In genomic region chr13:45537506-45537905, GRCh38 we compare ENCODE assay signal across 23 cellular contexts.
A peak's percentile ranks its signal among the peaks of the same experiment; 100 is the strongest.
DNase-seq lines count a peak whose midpoint lies in the region; ATAC-seq and TF ChIP-seq lines count a peak whose summit lies in the region.
"Had no signal": no experiment of that assay in that cellular context is flagged by ENCODE, and none has a peak within 500 bp of the region (broad histone marks: within the 10 kb centered on the region; RNA-seq: fewer than 3 reads in every experiment).

No MANE protein-coding gene starts in this region.

- no peak for ATAC-seq in activated T-cell treated with anti-CD3 and anti-CD28 coated beads, Interleukin-2, amount 50 U/mL, for 72 hours (replicated peaks in 1 of 2)
- no peak for ATAC-seq in HG03095 (IDR thresholded peaks at IDR 0.05; ENCODE audit: unreplicated experiment)
- ATAC-seq: activated CD4-positive, alpha-beta T cell treated with anti-CD3 and anti-CD28 coated beads for 36 hours had no signal

- no peak overlapping the region for H3K4me3 Mint-ChIP-seq in activated T-cell treated with anti-CD3 and anti-CD28 coated beads, Interleukin-2, amount 50 U/mL, for 72 hours
- H3K4me3 Mint-ChIP-seq: activated CD4-positive, alpha-beta T cell treated with anti-CD3 and anti-CD28 coated beads for 36 hours; activated naive CD8-positive, alpha-beta T cell treated with anti-CD3 and anti-CD28 coated beads, Interleukin-2, amount 50 U/mL, for 24 hours; central memory CD8-positive, alpha-beta T cell had no signal

- no peak for TF ChIP-seq CTCF in choroid plexus epithelial cell (conservative IDR thresholded peaks at IDR 0.05; ENCODE audit: low read depth, low read length)

- no peaks in the 10 kb centered on the region for H3K27me3 Mint-ChIP-seq in activated T-cell treated with anti-CD3 and anti-CD28 coated beads, Interleukin-2, amount 50 U/mL, for 72 hours (ENCODE audit: low read depth)
- H3K27me3 Mint-ChIP-seq: activated CD4-positive, alpha-beta T cell treated with anti-CD3 and anti-CD28 coated beads for 36 hours; activated naive CD8-positive, alpha-beta T cell treated with anti-CD3 and anti-CD28 coated beads, Interleukin-2, amount 50 U/mL, for 24 hours; central memory CD8-positive, alpha-beta T cell had no signal

- H3K27ac Mint-ChIP-seq in activated T-cell treated with anti-CD3 and anti-CD28 coated beads, Interleukin-2, amount 50 U/mL, for 72 hours, result peak overlapping the region; percentile 85
- H3K27ac Mint-ChIP-seq: activated naive CD8-positive, alpha-beta T cell treated with anti-CD3 and anti-CD28 coated beads, Interleukin-2, amount 50 U/mL, for 24 hours had no signal

- no peak for DNase-seq in activated T-cell treated with anti-CD3 and anti-CD28 coated beads, Interleukin-2, amount 50 U/mL, for 72 hours
- DNase-seq in activated T-cell treated with anti-CD3 and anti-CD28 coated beads, Interleukin-2, amount 50 U/mL, for 48 hours, result no peak
- DNase-seq in EH (ENCODE audit: low read depth) (peak; percentile 14), choroid plexus epithelial cell (ENCODE audit: low read depth) (peak; percentile 20), skeletal muscle cell (ENCODE audit: low read depth) (peak; percentile 14)
- no peak for DNase-seq in activated CD4-positive, alpha-beta T cell treated with anti-CD3 and anti-CD28 coated beads for 1 hour
- no peak for DNase-seq in activated CD4-positive, alpha-beta T cell treated with anti-CD3 and anti-CD28 coated beads, Interleukin-2, amount 50 U/mL, for 1 hour
- DNase-seq: activated CD4-positive, alpha-beta T cell treated with anti-CD3 and anti-CD28 coated beads for 36 hours; activated naive CD8-positive, alpha-beta T cell treated with anti-CD3 and anti-CD28 coated beads, Interleukin-2, amount 50 U/mL, for 24 hours; Caco-2; DMS79 treated with DMSO at 0.1 percent for 48 hours; dorsolateral prefrontal cortex; head of caudate nucleus; Karpas-422; NCI-H446 treated with DMSO at 0.1 percent for 48 hours; ovary; stimulated activated CD4-positive, alpha-beta T cell treated with anti-CD3 and anti-CD28 coated beads, Interleukin-1b, Interleukin-23, amount 100 ng/mL, for 48 hours; stimulated activated CD8-positive, alpha-beta memory T cell treated with anti-CD3 and anti-CD28 coated beads, Interleukin-4, amount 100 ng/mL, for 48 hours; transverse colon had no signal

- no peak overlapping the region for H3K4me3 ChIP-seq in choroid plexus epithelial cell (ENCODE audit: low read depth, low read length)
- no peak overlapping the region for H3K4me3 ChIP-seq in skeletal muscle cell (ENCODE audit: low read depth, low read length)
- H3K4me3 ChIP-seq: dorsolateral prefrontal cortex, lung, ovary, smooth muscle cell, transverse colon had no signal

- no peaks in the 10 kb centered on the region for H3K4me1 Mint-ChIP-seq in activated T-cell treated with anti-CD3 and anti-CD28 coated beads, Interleukin-2, amount 50 U/mL, for 72 hours (ENCODE audit: low read depth)
- H3K4me1 Mint-ChIP-seq: activated naive CD8-positive, alpha-beta T cell treated with anti-CD3 and anti-CD28 coated beads, Interleukin-2, amount 50 U/mL, for 24 hours; central memory CD8-positive, alpha-beta T cell had no signal

- H3K36me3 Mint-ChIP-seq in activated T-cell treated with anti-CD3 and anti-CD28 coated beads, Interleukin-2, amount 50 U/mL, for 72 hours (ENCODE audit: insufficient read depth in 2 of 2), result peaks cover 0 to 9% of the 10 kb centered on the region in 2 donors

- no peaks in the 10 kb centered on the region for H3K9me3 Mint-ChIP-seq in activated T-cell treated with anti-CD3 and anti-CD28 coated beads, Interleukin-2, amount 50 U/mL, for 72 hours
- H3K9me3 Mint-ChIP-seq: activated naive CD8-positive, alpha-beta T cell treated with anti-CD3 and anti-CD28 coated beads, Interleukin-2, amount 50 U/mL, for 24 hours; central memory CD8-positive, alpha-beta T cell had no signal

Comparison
In these comparisons a context has a peak if more than half of its experiments do, and no peak if none do; other contexts are left out.
1. DNase-seq: peak in EH (single experiment), choroid plexus epithelial cell (single experiment) and skeletal muscle cell (single experiment); none in activated T-cell treated with anti-CD3 and anti-CD28 coated beads, Interleukin-2, amount 50 U/mL, for 72 hours (0 of 2), activated T-cell treated with anti-CD3 and anti-CD28 coated beads, Interleukin-2, amount 50 U/mL, for 48 hours (0 of 2), activated CD4-positive, alpha-beta T cell treated with anti-CD3 and anti-CD28 coated beads for 1 hour (single experiment) and activated CD4-positive, alpha-beta T cell treated with anti-CD3 and anti-CD28 coated beads, Interleukin-2, amount 50 U/mL, for 1 hour (single experiment).